Comparison of ENCODE assay signal across 8 cellular contexts in the genomic region with DNA sequence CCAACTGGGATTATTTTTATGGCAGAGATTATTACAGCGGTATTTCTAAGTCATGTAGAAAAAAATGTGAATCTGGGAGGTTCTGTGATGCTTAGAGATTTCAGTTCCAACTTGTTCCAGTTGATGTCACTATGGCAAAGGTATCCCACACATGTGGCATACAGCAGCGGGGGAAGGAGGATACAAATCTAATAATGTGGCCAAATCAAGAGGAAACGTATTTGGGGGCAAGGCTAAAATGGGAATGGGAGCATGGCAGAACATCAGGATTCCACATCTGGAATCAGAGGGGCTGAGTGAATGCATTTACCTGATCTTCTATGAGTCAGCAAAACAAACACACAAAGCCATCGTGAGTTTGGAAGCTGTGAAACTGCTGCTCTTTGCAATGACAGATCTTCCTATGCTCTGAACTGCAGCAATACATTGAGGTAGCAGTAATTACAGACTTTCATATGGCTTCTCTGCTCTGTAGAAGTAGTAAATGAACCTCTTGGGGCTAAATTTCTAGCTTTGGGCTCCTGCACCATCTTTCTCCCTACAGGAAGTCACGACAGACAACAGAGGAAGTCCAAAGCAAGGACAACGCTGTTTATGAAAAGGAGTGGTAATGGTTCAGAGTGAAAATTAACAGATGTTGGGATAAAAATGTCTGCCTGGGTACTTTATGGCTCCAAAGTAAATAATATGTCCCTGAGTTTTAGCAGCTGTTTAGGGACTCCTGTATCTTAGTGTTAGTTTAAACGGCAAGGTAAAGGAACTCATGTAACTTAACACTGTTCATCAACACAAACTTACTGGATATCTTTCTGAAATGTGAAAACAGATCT. TPM values are rescaled to one million over a fixed set of nuclear protein-coding genes. Genes with fewer than 3 reads are reported as not detected.
DNase-seq lines count a peak whose midpoint lies in the region; ATAC-seq and TF ChIP-seq lines count a peak whose summit lies in the region.

No MANE protein-coding gene starts in this region.

- H3K4me1 Mint-ChIP-seq in activated T-helper 17 cell treated with anti-CD3 and anti-CD28 coated beads, Interleukin-2, amount 50 U/mL, for 72 hours, result peaks cover 4% of the 10 kb centered on the region

- intact Hi-C loops in Right ventricle myocardium superior (cut with DNase I), result no loop called here

- ATAC-seq in HG02763 (IDR thresholded peaks at IDR 0.05; ENCODE audit: unreplicated experiment) (peak; percentile 55), Right ventricle myocardium superior (ENCODE audit: poor library complexity) (peak; percentile 85)
- peak; percentile 78 for ATAC-seq in activated T-helper 17 cell treated with anti-CD3 and anti-CD28 coated beads, Interleukin-2, amount 50 U/mL, for 72 hours (replicated peaks)

- in situ Hi-C loops in ACHN (cut with HindIII; ENCODE audit: low pct_ligation_motif_present, low pct_unique_long_range_greater_than_20kb, low sequenced_read_pairs), result no loop called here

- no peaks in the 10 kb centered on the region for H3K36me3 ChIP-seq in GM06990 (ENCODE audit: control insufficient read depth, insufficient read depth, low read length)

- no peaks in the 10 kb centered on the region for H3K36me3 Mint-ChIP-seq in activated T-helper 17 cell treated with anti-CD3 and anti-CD28 coated beads, Interleukin-2, amount 50 U/mL, for 72 hours (ENCODE audit: low read depth)

- H3K4me3 ChIP-seq in GM06990 (replicated peaks; ENCODE audit: low read depth, low read length), result peak overlapping the region; percentile 33; the same call in 1 of the 2 replicates

- DNase-seq in ACHN (peak; percentile 44), GM06990 (ENCODE audit: extremely low read depth, insufficient read length) (no peak), NCI-H345 (lab: John Stamatoyannopoulos, UW) (peak; percentile 64), Right ventricle myocardium superior (no peak), pons (ENCODE audit: low spot score) (peak; percentile 82), ecto neural progenitor cell (ENCODE audit: low spot score) (no peak)

- H3K27me3 ChIP-seq in GM06990 (replicated peaks; ENCODE audit: control insufficient read depth, insufficient read depth, low read length), result no peaks in the 10 kb centered on the region

- H3K27me3 Mint-ChIP-seq in activated T-helper 17 cell treated with anti-CD3 and anti-CD28 coated beads, Interleukin-2, amount 50 U/mL, for 72 hours, result peaks cover 6% of the 10 kb centered on the region

- peak overlapping the region; percentile 76 for H3K27ac Mint-ChIP-seq in activated T-helper 17 cell treated with anti-CD3 and anti-CD28 coated beads, Interleukin-2, amount 50 U/mL, for 72 hours

- no peaks in the 10 kb centered on the region for H3K9me3 Mint-ChIP-seq in activated T-helper 17 cell treated with anti-CD3 and anti-CD28 coated beads, Interleukin-2, amount 50 U/mL, for 72 hours

- TF ChIP-seq CTCF in GM06990 (IDR thresholded peaks at IDR 0.05; ENCODE audit: insufficient read depth, low read length, poor library complexity, severe bottlenecking), result peak; percentile 39

- H3K4me3 Mint-ChIP-seq in activated T-helper 17 cell treated with anti-CD3 and anti-CD28 coated beads, Interleukin-2, amount 50 U/mL, for 72 hours, result peak overlapping the region; percentile 76

RNA-seq across cellular contexts. Expression of a gene that starts 55.6 kb away (rescaled TPM):
- total RNA-seq in activated T-helper 17 cell treated with anti-CD3 and anti-CD28 coated beads, Interleukin-2, amount 50 U/mL, for 72 hours, result 10 to 100 TPM; 17.3 to 24.9 TPM
- 15.5 TPM for total RNA-seq in Right ventricle myocardium superior

RNA-seq across cellular contexts. Expression of a gene that starts 55.6 kb away (rescaled TPM):
- 100 to 1,000 TPM in 1 of 2 donors, 10 to 100 TPM in 1; 89.7 to 151 TPM for total RNA-seq in activated T-helper 17 cell treated with anti-CD3 and anti-CD28 coated beads, Interleukin-2, amount 50 U/mL, for 72 hours
- 940 TPM for total RNA-seq in Right ventricle myocardium superior

Comparison
In these comparisons a context has a peak if more than half of its experiments do, and no peak if none do; other contexts are left out.
1. DNase-seq: peak in ACHN (single experiment), NCI-H345 (single experiment) and pons (single experiment); none in GM06990 (single experiment), Right ventricle myocardium superior (single experiment) and ecto neural progenitor cell (single experiment).
2. Peak in every context shown above with its lines, with median percentiles within 50 percentile points of each other: ATAC-seq.